1 cellular context compared by ENCODE assay signal in genomic region chr7:5681979-5682546, GRCh38.
TF ChIP-seq lines count a peak whose summit lies in the region.

No MANE protein-coding gene starts in this region.

TF ChIP-seq in K562, 482 proteins besides CTCF, POLR2A, EP300 and RAD21 (continued from another document):
- no peak for TF ChIP-seq HMBOX1 (IDR thresholded peaks at IDR 0.05)
- peak; percentile 28; the same call in 1 of the 2 replicates for TF ChIP-seq MAFG (tag; conservative IDR thresholded peaks at IDR 0.05)
